Comparison of ENCODE assay signal across 13 cellular contexts in genomic region chr2:40403233-40403841, GRCh38. TPM values are rescaled to one million over a fixed set of nuclear protein-coding genes. Genes with fewer than 3 reads are reported as not detected.
DNase-seq lines count a peak whose midpoint lies in the region; ATAC-seq and TF ChIP-seq lines count a peak whose summit lies in the region.
"Had no signal": no experiment of that assay in that cellular context is flagged by ENCODE, and none has a peak within 500 bp of the region (broad histone marks: within the 10 kb centered on the region; RNA-seq: fewer than 3 reads in every experiment).

No MANE protein-coding gene starts in this region.

- 72 to 77% methylated on average over 4 of the region's 4 CpGs for WGBS in aorta, 2 donors

- H3K9me3 ChIP-seq in left ventricle myocardium inferior (replicated peaks) = no peaks in the 10 kb centered on the region
- no peaks in the 10 kb centered on the region for H3K9me3 ChIP-seq in aorta (ENCODE audit: control insufficient read depth, low read length)

- ATAC-seq in aorta (ENCODE audit: low FRiP score) = peak; percentile 26

- H3K36me3 ChIP-seq in brain microvascular endothelial cell (replicated peaks) (no peaks in the 10 kb centered on the region), left ventricle myocardium inferior (no peaks in the 10 kb centered on the region), aorta (ENCODE audit: control insufficient read depth in 1 of 2, insufficient read depth in 2 of 2, low read length in 1 of 2) (no peaks in the 10 kb centered on the region)

- in situ Hi-C loops in brain microvascular endothelial cell (cut with HindIII; ENCODE audit: low pct_ligation_motif_present, low sequenced_read_pairs) = no loop called here

- no peaks in the 10 kb centered on the region; the same call in 1 of the 2 replicates for H3K27me3 Mint-ChIP-seq in HFFc6 (ENCODE audit: insufficient read depth)
- H3K27me3 Mint-ChIP-seq in immature natural killer cell (ENCODE audit: low read depth in 3 of 3) = no peaks in the 10 kb centered on the region

- H3K27me3 ChIP-seq in brain microvascular endothelial cell (replicated peaks) = no peaks in the 10 kb centered on the region
- no peaks in the 10 kb centered on the region for H3K27me3 ChIP-seq in left ventricle myocardium inferior (ENCODE audit: low read depth)
- H3K27me3 ChIP-seq in aorta (ENCODE audit: control insufficient read depth in 1 of 2, insufficient read depth in 2 of 2, low read length in 1 of 2) = no peaks in the 10 kb centered on the region

- TF ChIP-seq CTCF in HFFc6 (IDR thresholded peaks at IDR 0.05) = no peak
- TF ChIP-seq CTCF in brain microvascular endothelial cell (IDR thresholded peaks at IDR 0.05; ENCODE audit: low read depth, low read length, missing control alignments) = no peak
- no peak for TF ChIP-seq CTCF in left ventricle myocardium inferior (IDR thresholded peaks at IDR 0.05; ENCODE audit: borderline replicate concordance)

- H3K4me3 ChIP-seq in brain microvascular endothelial cell (ENCODE audit: low read depth, low read length) = no peak overlapping the region
- no peak overlapping the region for H3K4me3 ChIP-seq in left ventricle myocardium inferior
- H3K4me3 ChIP-seq in aorta (ENCODE audit: low read length in 2 of 2) = no peak overlapping the region
- H3K4me3 ChIP-seq: lung had no signal

- H3K4me3 Mint-ChIP-seq in HFFc6 (peak overlapping the region; percentile 74), immature natural killer cell (no peak overlapping the region)

- H3K36me3 Mint-ChIP-seq in HFFc6 (ENCODE audit: low read depth) (peaks cover 44% of the 10 kb centered on the region), immature natural killer cell (no peaks in the 10 kb centered on the region)

- H3K4me1 ChIP-seq in left ventricle myocardium inferior (peaks cover 97% of the 10 kb centered on the region), aorta (ENCODE audit: control insufficient read depth in 1 of 2, insufficient read depth in 2 of 2, low read length in 2 of 2) (peaks cover 0 to 5% of the 10 kb centered on the region in 2 donors)

- peak overlapping the region; percentile 98 for H3K27ac Mint-ChIP-seq in HFFc6
- H3K27ac Mint-ChIP-seq in immature natural killer cell = no peak overlapping the region
- H3K27ac Mint-ChIP-seq: activated T-helper 2 cell treated with anti-CD3 and anti-CD28 coated beads, Interferon-gamma antibody, Interleukin-2, Interleukin-4, amounts not matched to agents 10 μg/mL and 5 μg/mL and 100 μg/mL, durations not matched to agents 14 hours and 24 hours and 36 hours had no signal

- intact Hi-C loops in left ventricle myocardium inferior (cut with micrococcal nuclease) = no loop called here
- intact Hi-C loops in aorta (cut with DNase I) = loop anchor here in 1 of 2 donors (5.0 kb wide), 1 partner anchor 34 kb away; no protein-coding TSS in a partner anchor

- peak overlapping the region; percentile 66 for H3K27ac ChIP-seq in brain microvascular endothelial cell
- peak overlapping the region; percentile 76 for H3K27ac ChIP-seq in left ventricle myocardium inferior (replicated peaks)
- no peak overlapping the region for H3K27ac ChIP-seq in aorta (ENCODE audit: low read depth in 1 of 2, low read length in 2 of 2)

- DNase-seq in HFFc6 (peak; percentile 95), brain microvascular endothelial cell (peak; percentile 60), left ventricle myocardium inferior (no peak), aorta (no peak), immature natural killer cell (no peak), occipital lobe (lab: John Stamatoyannopoulos, UW) (no peak), germinal center (ENCODE audit: low spot score) (no peak)
- DNase-seq: activated CD4-positive, alpha-beta T cell treated with anti-CD3 and anti-CD28 coated beads for 4 hours; NCI-H2029; posterior cingulate gyrus; T-helper 1 cell had no signal

- H3K9me3 Mint-ChIP-seq in HFFc6 (no peaks in the 10 kb centered on the region; the same call in 1 of the 2 replicates), immature natural killer cell (peaks cover 2 to 19% (median 8%) of the 10 kb centered on the region in 6 donors)
- H3K9me3 Mint-ChIP-seq: activated T-helper 2 cell treated with anti-CD3 and anti-CD28 coated beads, Interferon-gamma antibody, Interleukin-2, Interleukin-4, amounts not matched to agents 10 μg/mL and 5 μg/mL and 100 μg/mL, durations not matched to agents 14 hours and 24 hours and 36 hours had no signal

- H3K4me1 Mint-ChIP-seq in HFFc6 (ENCODE audit: low read depth) (peaks cover 96% of the 10 kb centered on the region), immature natural killer cell (no peaks in the 10 kb centered on the region)

RNA-seq across cellular contexts. Expression of gene SLC8A1, which starts 48.6 kb away (rescaled TPM):
- total RNA-seq in HFFc6 (2021; fragmentation: NEBNext Ultra II Directional; extraction: Animal tissue kit (Norgen Biotek cat#: 25700)) = 10 to 100 TPM; 71.5 to 96.9 (median 92.2) TPM
- total RNA-seq in left ventricle myocardium inferior = 990 TPM
- total RNA-seq in aorta = 10 to 100 TPM; 30.5 to 35.9 TPM
- under 1 TPM; 0.38 to 0.97 TPM for polyA plus RNA-seq in aorta
- under 1 TPM; 0.01 to 0.34 (median 0.11) TPM for polyA plus RNA-seq in immature natural killer cell
- 277 TPM for total RNA-seq in occipital lobe

Comparison
In these comparisons a context has a peak if more than half of its experiments do, and no peak if none do; other contexts are left out.
1. DNase-seq: peak in HFFc6 (single experiment) and brain microvascular endothelial cell (single experiment); none in left ventricle myocardium inferior (single experiment), aorta (0 of 2), immature natural killer cell (0 of 3), occipital lobe (single experiment) and germinal center (single experiment).
2. H3K27ac ChIP-seq: peak in brain microvascular endothelial cell (single experiment) and left ventricle myocardium inferior (single experiment); none in aorta (0 of 2).